ENCODE assay signal across 22 cellular contexts in genomic region chr12:18716236-18716635, GRCh38. TPM values are rescaled to one million over a fixed set of nuclear protein-coding genes. Genes with fewer than 3 reads are reported as not detected.
"Had no signal": no experiment of that assay in that cellular context is flagged by ENCODE, and none has a peak within 500 bp of the region (broad histone marks: within the 10 kb centered on the region; RNA-seq: fewer than 3 reads in every experiment).

No MANE protein-coding gene starts in this region.

- H3K4me3 ChIP-seq: adrenal gland, SJSA1 had no signal

- ATAC-seq: activated CD4-positive, CD25-positive, alpha-beta regulatory T cell treated with anti-CD3 and anti-CD28 coated beads, Interleukin-2, amount 50 U/mL, for 24 hours; activated CD8-positive, alpha-beta T cell treated with anti-CD3 and anti-CD28 coated beads for 36 hours; PC-3 had no signal

- DNase-seq: activated CD4-positive, alpha-beta T cell treated with anti-CD3 and anti-CD28 coated beads for 4 hours; activated CD8-positive, alpha-beta memory T cell treated with anti-CD3 and anti-CD28 coated beads, Interleukin-2, amount 50 U/mL, for 48 hours; activated CD8-positive, alpha-beta T cell treated with anti-CD3 and anti-CD28 coated beads for 36 hours; activated naive CD4-positive, alpha-beta T cell treated with anti-CD3 and anti-CD28 coated beads, Interleukin-2, amount 50 U/mL, for 16 hours; activated naive CD8-positive, alpha-beta T cell treated with anti-CD3 and anti-CD28 coated beads, Interleukin-2, amount 10 ng/mL, durations not matched to agents 7 days and 5 days; activated T-cell treated with anti-CD3 and anti-CD28 coated beads, Interleukin-2, amount 50 U/mL, for 1 hour; adrenal gland; anterior cingulate cortex; cerebellar nuclear complex; NCI-H1092; NCI-H1417; NCI-H1694; NCI-H2029 treated with DMSO at 0.1 percent for 48 hours; NCI-H446; NCI-H524; SHP77 had no signal

RNA-seq across cellular contexts. Expression of gene PLCZ1, which starts 21.6 kb away (rescaled TPM):
- total RNA-seq: activated CD8-positive, alpha-beta T cell treated with anti-CD3 and anti-CD28 coated beads for 36 hours; activated naive CD8-positive, alpha-beta T cell treated with anti-CD3 and anti-CD28 coated beads, Interleukin-2, amount 10 ng/mL, durations not matched to agents 7 days and 5 days; adrenal gland; cardiac septum; LHCN-M2; M059J; PC-3; SJSA1 had no signal

RNA-seq across cellular contexts. Expression of gene CAPZA3, which starts 21.7 kb away (rescaled TPM):
- total RNA-seq: activated CD8-positive, alpha-beta T cell treated with anti-CD3 and anti-CD28 coated beads for 36 hours; activated naive CD8-positive, alpha-beta T cell treated with anti-CD3 and anti-CD28 coated beads, Interleukin-2, amount 10 ng/mL, durations not matched to agents 7 days and 5 days; adrenal gland; cardiac septum; LHCN-M2; M059J; PC-3; SJSA1 had no signal
